In genomic region chr7:37052673-37053072, GRCh38 we compare ENCODE assay signal across 9 cellular contexts.
A peak's percentile ranks its signal among the peaks of the same experiment; 100 is the strongest.
DNase-seq lines count a peak whose midpoint lies in the region; ATAC-seq, FAIRE-seq and TF ChIP-seq lines count a peak whose summit lies in the region.
"Had no signal": no experiment of that assay in that cellular context is flagged by ENCODE, and none has a peak within 500 bp of the region (broad histone marks: within the 10 kb centered on the region; RNA-seq: fewer than 3 reads in every experiment).

No MANE protein-coding gene starts in this region.

- no peaks in the 10 kb centered on the region for H4K20me1 ChIP-seq in keratinocyte (ENCODE audit: control insufficient read depth, extremely low read depth, insufficient read depth, low read length)

- no peak for TF ChIP-seq POLR2A in tibial nerve (IDR thresholded peaks at IDR 0.05)

- H3K36me3 ChIP-seq in keratinocyte (ENCODE audit: control insufficient read depth in 2 of 2, extremely low read depth in 1 of 2, insufficient read depth in 2 of 2, low read length in 2 of 2) (no peaks in the 10 kb centered on the region), tibial nerve (peaks cover 0 to 7% (median 0%) of the 10 kb centered on the region in 3 donors)

- in situ Hi-C loops in KBM-7 (cut with MboI; ENCODE audit: low pct_unique_long_range_greater_than_20kb, low sequenced_read_pairs) = no loop called here

- no peak for TF ChIP-seq EP300 in tibial nerve (IDR thresholded peaks at IDR 0.05)

- no peak for TF ChIP-seq CTCF in keratinocyte (optimal IDR thresholded peaks at IDR 0.05 in 1 of 3, IDR thresholded peaks at IDR 0.05 in 1 of 3, conservative IDR thresholded peaks at IDR 0.05 in 1 of 3; ENCODE audit: extremely low read depth in 1 of 3, insufficient read depth in 2 of 3, low read length in 3 of 3)
- TF ChIP-seq CTCF in omental fat pad (IDR thresholded peaks at IDR 0.05) = no peak
- no peak for TF ChIP-seq CTCF in tibial nerve (IDR thresholded peaks at IDR 0.05)
- no peak for TF ChIP-seq CTCF in D721Med (IDR thresholded peaks at IDR 0.05; ENCODE audit: insufficient read depth, missing control alignments)

- H3K27me3 ChIP-seq in keratinocyte (ENCODE audit: control insufficient read depth, extremely low read depth, insufficient read depth, low read length) (no peaks in the 10 kb centered on the region), tibial nerve (no peaks in the 10 kb centered on the region)

- H2AFZ ChIP-seq in keratinocyte (ENCODE audit: control insufficient read depth, low read length) = no peak overlapping the region

- 30 to 45% methylated on average over 3 of the region's 3 CpGs for WGBS in tibial nerve, 2 donors

- no peak overlapping the region for H3K4me2 ChIP-seq in keratinocyte (ENCODE audit: control insufficient read depth, extremely low read depth, insufficient read depth, low read depth, low read length)

- DNase-seq in DMS 273 treated with DMSO at 0.1 percent for 48 hours (lab: John Stamatoyannopoulos, UW) (peak; percentile 53), KBM-7 (peak; percentile 40), keratinocyte (ENCODE audit: low read depth, low spot score) (no peak), omental fat pad (ENCODE audit: low spot score) (no peak), pons (ENCODE audit: low spot score) (no peak), tibial nerve (ENCODE audit: low spot score in 2 of 2) (no peak), D721Med (ENCODE audit: insufficient read length, low spot score) (no peak)
- DNase-seq in activated CD4-positive, alpha-beta T cell treated with anti-CD3 and anti-CD28 coated beads, Interleukin-2, amount 50 U/mL, for 1 hour = peak; percentile 4
- DNase-seq: cortex of kidney had no signal

- no peaks in the 10 kb centered on the region for H3K4me1 ChIP-seq in keratinocyte (ENCODE audit: control insufficient read depth, extremely low read depth, insufficient read depth, low read length)
- no peaks in the 10 kb centered on the region for H3K4me1 ChIP-seq in tibial nerve

- H3K79me2 ChIP-seq in keratinocyte (ENCODE audit: control insufficient read depth, insufficient read depth, low read length) = no peaks in the 10 kb centered on the region

- no peak for ATAC-seq in omental fat pad (ENCODE audit: low FRiP score)

- peak; percentile 20 for FAIRE-seq in keratinocyte (lab: Jason Lieb, UNC)
- FAIRE-seq in D721Med (lab: Jason Lieb, UNC) = no peak

- dilution Hi-C loops in keratinocyte (cut with MboI; ENCODE audit: extremely low pct_ligation_motif_present, low sequenced_read_pairs) = no loop called here

- H3K9me3 ChIP-seq in keratinocyte (ENCODE audit: control insufficient read depth, low read depth, low read length) = no peaks in the 10 kb centered on the region
- H3K9me3 ChIP-seq in tibial nerve = no peaks in the 10 kb centered on the region

- H3K4me3 ChIP-seq in keratinocyte (ENCODE audit: control insufficient read depth in 2 of 3, extremely low read depth in 1 of 3, insufficient read depth in 2 of 3, low read depth in 1 of 3, low read length in 3 of 3) (no peak overlapping the region), tibial nerve (no peak overlapping the region)

- H3K9ac ChIP-seq in keratinocyte (ENCODE audit: control insufficient read depth, extremely low read depth, insufficient read depth, low read length) = no peak overlapping the region

- H3K9me1 ChIP-seq in keratinocyte (ENCODE audit: control insufficient read depth, extremely low read depth, insufficient read depth, low read length) = no peaks in the 10 kb centered on the region

- H3K27ac ChIP-seq in keratinocyte (ENCODE audit: control insufficient read depth, insufficient read depth, low read length) (no peak overlapping the region), tibial nerve (no peak overlapping the region)

Comparison
In these comparisons a context has a peak if more than half of its experiments do, and no peak if none do; other contexts are left out.
1. DNase-seq: peak in DMS 273 treated with DMSO at 0.1 percent for 48 hours (single experiment), KBM-7 (single experiment) and activated CD4-positive, alpha-beta T cell treated with anti-CD3 and anti-CD28 coated beads, Interleukin-2, amount 50 U/mL, for 1 hour (single experiment); none in keratinocyte (single experiment), omental fat pad (single experiment), pons (single experiment), tibial nerve (0 of 2) and D721Med (single experiment).